In the genomic region with DNA sequence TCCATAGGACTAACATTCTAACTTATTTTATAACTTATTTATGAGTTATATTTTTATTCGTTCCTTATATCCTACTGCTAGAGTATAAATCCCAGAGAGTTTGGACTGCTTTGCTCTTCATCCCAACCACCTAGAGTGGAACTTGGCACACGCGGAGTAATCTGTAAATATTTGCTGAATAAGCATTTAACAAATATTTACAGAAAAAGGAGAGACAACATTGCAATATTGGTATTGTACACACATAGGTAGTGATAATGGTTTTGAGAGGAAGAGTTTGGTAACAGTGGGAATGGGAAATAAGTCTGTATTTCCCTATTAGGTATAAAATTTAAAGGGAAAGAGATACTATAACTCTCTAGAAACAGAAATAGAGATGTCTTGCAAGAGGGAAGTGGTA, we compare ENCODE assay signal across 1 cellular context.
TF ChIP-seq lines count a peak whose summit lies in the region.

No MANE protein-coding gene starts in this region.

TF ChIP-seq in K562, 482 proteins besides CTCF, POLR2A, EP300 and RAD21 (continued from another document):
- TF ChIP-seq C11orf30 (IDR thresholded peaks at IDR 0.05; ENCODE audit: low read depth): peak; percentile 93
- TF ChIP-seq, protein P1, sequence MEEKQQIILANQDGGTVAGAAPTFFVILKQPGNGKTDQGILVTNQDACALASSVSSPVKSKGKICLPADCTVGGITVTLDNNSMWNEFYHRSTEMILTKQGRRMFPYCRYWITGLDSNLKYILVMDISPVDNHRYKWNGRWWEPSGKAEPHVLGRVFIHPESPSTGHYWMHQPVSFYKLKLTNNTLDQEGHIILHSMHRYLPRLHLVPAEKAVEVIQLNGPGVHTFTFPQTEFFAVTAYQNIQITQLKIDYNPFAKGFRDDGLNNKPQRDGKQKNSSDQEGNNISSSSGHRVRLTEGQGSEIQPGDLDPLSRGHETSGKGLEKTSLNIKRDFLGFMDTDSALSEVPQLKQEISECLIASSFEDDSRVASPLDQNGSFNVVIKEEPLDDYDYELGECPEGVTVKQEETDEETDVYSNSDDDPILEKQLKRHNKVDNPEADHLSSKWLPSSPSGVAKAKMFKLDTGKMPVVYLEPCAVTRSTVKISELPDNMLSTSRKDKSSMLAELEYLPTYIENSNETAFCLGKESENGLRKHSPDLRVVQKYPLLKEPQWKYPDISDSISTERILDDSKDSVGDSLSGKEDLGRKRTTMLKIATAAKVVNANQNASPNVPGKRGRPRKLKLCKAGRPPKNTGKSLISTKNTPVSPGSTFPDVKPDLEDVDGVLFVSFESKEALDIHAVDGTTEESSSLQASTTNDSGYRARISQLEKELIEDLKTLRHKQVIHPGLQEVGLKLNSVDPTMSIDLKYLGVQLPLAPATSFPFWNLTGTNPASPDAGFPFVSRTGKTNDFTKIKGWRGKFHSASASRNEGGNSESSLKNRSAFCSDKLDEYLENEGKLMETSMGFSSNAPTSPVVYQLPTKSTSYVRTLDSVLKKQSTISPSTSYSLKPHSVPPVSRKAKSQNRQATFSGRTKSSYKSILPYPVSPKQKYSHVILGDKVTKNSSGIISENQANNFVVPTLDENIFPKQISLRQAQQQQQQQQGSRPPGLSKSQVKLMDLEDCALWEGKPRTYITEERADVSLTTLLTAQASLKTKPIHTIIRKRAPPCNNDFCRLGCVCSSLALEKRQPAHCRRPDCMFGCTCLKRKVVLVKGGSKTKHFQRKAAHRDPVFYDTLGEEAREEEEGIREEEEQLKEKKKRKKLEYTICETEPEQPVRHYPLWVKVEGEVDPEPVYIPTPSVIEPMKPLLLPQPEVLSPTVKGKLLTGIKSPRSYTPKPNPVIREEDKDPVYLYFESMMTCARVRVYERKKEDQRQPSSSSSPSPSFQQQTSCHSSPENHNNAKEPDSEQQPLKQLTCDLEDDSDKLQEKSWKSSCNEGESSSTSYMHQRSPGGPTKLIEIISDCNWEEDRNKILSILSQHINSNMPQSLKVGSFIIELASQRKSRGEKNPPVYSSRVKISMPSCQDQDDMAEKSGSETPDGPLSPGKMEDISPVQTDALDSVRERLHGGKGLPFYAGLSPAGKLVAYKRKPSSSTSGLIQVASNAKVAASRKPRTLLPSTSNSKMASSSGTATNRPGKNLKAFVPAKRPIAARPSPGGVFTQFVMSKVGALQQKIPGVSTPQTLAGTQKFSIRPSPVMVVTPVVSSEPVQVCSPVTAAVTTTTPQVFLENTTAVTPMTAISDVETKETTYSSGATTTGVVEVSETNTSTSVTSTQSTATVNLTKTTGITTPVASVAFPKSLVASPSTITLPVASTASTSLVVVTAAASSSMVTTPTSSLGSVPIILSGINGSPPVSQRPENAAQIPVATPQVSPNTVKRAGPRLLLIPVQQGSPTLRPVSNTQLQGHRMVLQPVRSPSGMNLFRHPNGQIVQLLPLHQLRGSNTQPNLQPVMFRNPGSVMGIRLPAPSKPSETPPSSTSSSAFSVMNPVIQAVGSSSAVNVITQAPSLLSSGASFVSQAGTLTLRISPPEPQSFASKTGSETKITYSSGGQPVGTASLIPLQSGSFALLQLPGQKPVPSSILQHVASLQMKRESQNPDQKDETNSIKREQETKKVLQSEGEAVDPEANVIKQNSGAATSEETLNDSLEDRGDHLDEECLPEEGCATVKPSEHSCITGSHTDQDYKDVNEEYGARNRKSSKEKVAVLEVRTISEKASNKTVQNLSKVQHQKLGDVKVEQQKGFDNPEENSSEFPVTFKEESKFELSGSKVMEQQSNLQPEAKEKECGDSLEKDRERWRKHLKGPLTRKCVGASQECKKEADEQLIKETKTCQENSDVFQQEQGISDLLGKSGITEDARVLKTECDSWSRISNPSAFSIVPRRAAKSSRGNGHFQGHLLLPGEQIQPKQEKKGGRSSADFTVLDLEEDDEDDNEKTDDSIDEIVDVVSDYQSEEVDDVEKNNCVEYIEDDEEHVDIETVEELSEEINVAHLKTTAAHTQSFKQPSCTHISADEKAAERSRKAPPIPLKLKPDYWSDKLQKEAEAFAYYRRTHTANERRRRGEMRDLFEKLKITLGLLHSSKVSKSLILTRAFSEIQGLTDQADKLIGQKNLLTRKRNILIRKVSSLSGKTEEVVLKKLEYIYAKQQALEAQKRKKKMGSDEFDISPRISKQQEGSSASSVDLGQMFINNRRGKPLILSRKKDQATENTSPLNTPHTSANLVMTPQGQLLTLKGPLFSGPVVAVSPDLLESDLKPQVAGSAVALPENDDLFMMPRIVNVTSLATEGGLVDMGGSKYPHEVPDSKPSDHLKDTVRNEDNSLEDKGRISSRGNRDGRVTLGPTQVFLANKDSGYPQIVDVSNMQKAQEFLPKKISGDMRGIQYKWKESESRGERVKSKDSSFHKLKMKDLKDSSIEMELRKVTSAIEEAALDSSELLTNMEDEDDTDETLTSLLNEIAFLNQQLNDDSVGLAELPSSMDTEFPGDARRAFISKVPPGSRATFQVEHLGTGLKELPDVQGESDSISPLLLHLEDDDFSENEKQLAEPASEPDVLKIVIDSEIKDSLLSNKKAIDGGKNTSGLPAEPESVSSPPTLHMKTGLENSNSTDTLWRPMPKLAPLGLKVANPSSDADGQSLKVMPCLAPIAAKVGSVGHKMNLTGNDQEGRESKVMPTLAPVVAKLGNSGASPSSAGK (IDR thresholded peaks at IDR 0.05): no peak
- TF ChIP-seq, protein P2, sequence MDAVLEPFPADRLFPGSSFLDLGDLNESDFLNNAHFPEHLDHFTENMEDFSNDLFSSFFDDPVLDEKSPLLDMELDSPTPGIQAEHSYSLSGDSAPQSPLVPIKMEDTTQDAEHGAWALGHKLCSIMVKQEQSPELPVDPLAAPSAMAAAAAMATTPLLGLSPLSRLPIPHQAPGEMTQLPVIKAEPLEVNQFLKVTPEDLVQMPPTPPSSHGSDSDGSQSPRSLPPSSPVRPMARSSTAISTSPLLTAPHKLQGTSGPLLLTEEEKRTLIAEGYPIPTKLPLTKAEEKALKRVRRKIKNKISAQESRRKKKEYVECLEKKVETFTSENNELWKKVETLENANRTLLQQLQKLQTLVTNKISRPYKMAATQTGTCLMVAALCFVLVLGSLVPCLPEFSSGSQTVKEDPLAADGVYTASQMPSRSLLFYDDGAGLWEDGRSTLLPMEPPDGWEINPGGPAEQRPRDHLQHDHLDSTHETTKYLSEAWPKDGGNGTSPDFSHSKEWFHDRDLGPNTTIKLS (IDR thresholded peaks at IDR 0.05; ENCODE audit: borderline replicate concordance, low read depth): no peak
- TF ChIP-seq DPF2 (IDR thresholded peaks at IDR 0.05): no peak
- TF ChIP-seq, protein P3, sequence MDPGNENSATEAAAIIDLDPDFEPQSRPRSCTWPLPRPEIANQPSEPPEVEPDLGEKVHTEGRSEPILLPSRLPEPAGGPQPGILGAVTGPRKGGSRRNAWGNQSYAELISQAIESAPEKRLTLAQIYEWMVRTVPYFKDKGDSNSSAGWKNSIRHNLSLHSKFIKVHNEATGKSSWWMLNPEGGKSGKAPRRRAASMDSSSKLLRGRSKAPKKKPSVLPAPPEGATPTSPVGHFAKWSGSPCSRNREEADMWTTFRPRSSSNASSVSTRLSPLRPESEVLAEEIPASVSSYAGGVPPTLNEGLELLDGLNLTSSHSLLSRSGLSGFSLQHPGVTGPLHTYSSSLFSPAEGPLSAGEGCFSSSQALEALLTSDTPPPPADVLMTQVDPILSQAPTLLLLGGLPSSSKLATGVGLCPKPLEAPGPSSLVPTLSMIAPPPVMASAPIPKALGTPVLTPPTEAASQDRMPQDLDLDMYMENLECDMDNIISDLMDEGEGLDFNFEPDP (CRISPR knock-in tag; IDR thresholded peaks at IDR 0.05): no peak
- no peak for TF ChIP-seq TEAD1 (CRISPR knock-in tag; IDR thresholded peaks at IDR 0.05)
